Comparison of ENCODE assay signal across 8 cellular contexts in genomic region chr7:94656925-94657731, GRCh38. TPM values are rescaled to one million over a fixed set of nuclear protein-coding genes. Genes with fewer than 3 reads are reported as not detected.
A peak's percentile ranks its signal among the peaks of the same experiment; 100 is the strongest.
DNase-seq lines count a peak whose midpoint lies in the region; ATAC-seq, FAIRE-seq and TF ChIP-seq lines count a peak whose summit lies in the region.

No MANE protein-coding gene starts in this region.

- BruUV-seq in MCF 10A (replicated peaks; lab: Mats Ljungman, UMichigan) (no TSS peak), HepG2 (replicated peaks; lab: Mats Ljungman, UMichigan) (no TSS peak)

- H3K27ac Mint-ChIP-seq in MCF 10A (ENCODE audit: low read depth, unreplicated experiment): no peak overlapping the region

- H2AFZ ChIP-seq in HepG2 (ENCODE audit: low read length): no peak overlapping the region

- WGBS in heart right ventricle, 2 donors: 48 to 49% methylated on average over 36 of the region's 36 CpGs
- WGBS in HepG2 (ENCODE audit: low lambda C conversion rate): 70% methylated on average over 36 of the region's 36 CpGs

- H3K27ac ChIP-seq in heart right ventricle (peak overlapping the region in 1 of 10 donors; percentile 56), HepG2 (ENCODE audit: extremely low read length, insufficient read depth, low read length) (peak overlapping the region; percentile 77)

- peaks cover 4% of the 10 kb centered on the region for H3K36me3 Mint-ChIP-seq in MCF 10A (ENCODE audit: insufficient read depth, unreplicated experiment)

- H3K4me3 ChIP-seq in heart right ventricle (peak overlapping the region; percentile 24 to 89 (median 69)), HepG2 (replicated peaks in 1 of 3; ENCODE audit: insufficient read depth in 1 of 3, low read depth in 2 of 3, low read length in 3 of 3) (peak overlapping the region; percentile 55 to 78 (median 61))

- no peaks in the 10 kb centered on the region for H3K27me3 Mint-ChIP-seq in MCF 10A (ENCODE audit: insufficient read depth, unreplicated experiment)

- intact Hi-C loops in heart right ventricle (cut with DNase I): loop anchor here in 9 of 10 donors (2.0 to 10.0 kb wide), 9 partner anchors 142 to 818 kb away; partner anchors contain the start of gene CASD1 (in 1 of the 9)
- intact Hi-C loops in left ventricle myocardium superior (cut with micrococcal nuclease): no loop called here
- intact Hi-C loops in MCF 10A (cut with micrococcal nuclease): loop anchor here (1.0 to 10.0 kb wide), 12 partner anchors 40 to 820 kb away; partner anchors contain the start of genes CASD1 and PPP1R9A
- intact Hi-C loops in HepG2 (cut with micrococcal nuclease; ENCODE audit: unreplicated experiment): loop anchor here (1.0 to 5.0 kb wide), 4 partner anchors 147 to 545 kb away; partner anchors contain the start of gene PPP1R9A

- TF ChIP-seq POLR2A in HepG2 (IDR thresholded peaks at IDR 0.05; ENCODE audit: insufficient read depth in 1 of 2, low read depth in 2 of 2, low read length in 2 of 2): peak; percentile 55 to 63; a peak in 2 of 4 replicates

- no peak for FAIRE-seq in HepG2 (lab: Jason Lieb, UNC)

- peak in 1 of 8 donors; percentile 11 for ATAC-seq in heart right ventricle
- ATAC-seq in left ventricle myocardium superior: no peak
- no peak; the same call in 2 of the 3 replicates for ATAC-seq in HepG2
- ATAC-seq in stimulated activated naive CD8-positive, alpha-beta T cell treated with anti-CD3 and anti-CD28 coated beads, Interleukin-15, Interleukin-2, amounts not matched to agents 100 U/mL and 50 U/mL, for 24 hours: no peak
- ATAC-seq in GM21737 (IDR thresholded peaks at IDR 0.05; ENCODE audit: unreplicated experiment): no peak

- TF ChIP-seq RAD21 in HepG2 (CRISPR knock-in tag; IDR thresholded peaks at IDR 0.05): no peak

- DNase-seq in heart right ventricle (no peak), left ventricle myocardium superior (no peak), RPMI7951 (ENCODE audit: low read depth) (peak; percentile 56), MCF 10A (ENCODE audit: unreplicated experiment) (peak; percentile 38), HepG2 (ENCODE audit: low spot score) (no peak), NCI-H510A (lab: John Stamatoyannopoulos, UW) (no peak)
- peak; percentile 9 for DNase-seq in stimulated activated naive CD8-positive, alpha-beta T cell treated with anti-CD3 and anti-CD28 coated beads, Interleukin-15, Interleukin-2, amounts not matched to agents 100 U/mL and 50 U/mL, for 24 hours

- POLR2A ChIA-PET in MCF 10A (lab: Yijun Ruan, JAX) (interaction anchor here (0.5 to 5.1 kb wide), 13 partner anchors 12 to 777 kb away, joined by 3 to 35 read pairs (median 4); partner anchors contain the start of genes CASD1 and PON2), HepG2 (lab: Yijun Ruan, JAX) (interaction anchor here (0.8 to 4.4 kb wide), 28 partner anchors 8 to 778 kb away, joined by 3 to 37 read pairs (median 4); partner anchors contain the start of gene PON2)

- TF ChIP-seq EP300 in HepG2 (IDR thresholded peaks at IDR 0.05; ENCODE audit: low read depth in 2 of 2, low read length in 2 of 2) (no peak), HepG2 (CRISPR knock-in tag; IDR thresholded peaks at IDR 0.05; ENCODE audit: borderline replicate concordance) (no peak)

- peaks cover 0 to 30% (median 16%) of the 10 kb centered on the region in 9 donors for H3K4me1 ChIP-seq in heart right ventricle
- H3K4me1 ChIP-seq in HepG2 (ENCODE audit: insufficient read depth, low read length): peaks cover 31% of the 10 kb centered on the region

- H3K27me3 ChIP-seq in heart right ventricle: peaks cover 0 to 51% (median 25%) of the 10 kb centered on the region in 7 donors
- no peaks in the 10 kb centered on the region for H3K27me3 ChIP-seq in HepG2 (ENCODE audit: control insufficient read depth in 1 of 2, insufficient read depth in 2 of 2, low read length in 2 of 2)

- H3K79me2 ChIP-seq in HepG2 (ENCODE audit: insufficient read depth, low read length): peaks cover 86% of the 10 kb centered on the region

- no peaks in the 10 kb centered on the region for H3K9me3 Mint-ChIP-seq in MCF 10A (ENCODE audit: unreplicated experiment)

- CTCF ChIA-PET in MCF 10A (lab: Yijun Ruan, JAX): interaction anchor here (0.6 to 3.5 kb wide), 30 partner anchors 10 to 854 kb away, joined by 3 to 58 read pairs (median 4); no protein-coding TSS in a partner anchor
- CTCF ChIA-PET in HepG2 (lab: Yijun Ruan, JAX; ENCODE audit: low intra/inter-chr PET ratio, low total read pairs): interaction anchor here (1.3 kb wide), 1 partner anchor 208 kb away, joined by 5 read pairs; no protein-coding TSS in a partner anchor

- H3K36me3 ChIP-seq in heart right ventricle (no peaks in the 10 kb centered on the region), HepG2 (replicated peaks in 1 of 2; ENCODE audit: control insufficient read depth in 1 of 2, insufficient read depth in 2 of 2, low read length in 2 of 2) (no peaks in the 10 kb centered on the region)

- peaks cover 2% of the 10 kb centered on the region for H3K4me1 Mint-ChIP-seq in MCF 10A (ENCODE audit: insufficient read depth, unreplicated experiment)

- H3K4me3 Mint-ChIP-seq in MCF 10A (ENCODE audit: unreplicated experiment): peak overlapping the region; percentile 74

- H3K9me3 ChIP-seq in heart right ventricle (peaks cover 0 to 3% (median 0%) of the 10 kb centered on the region in 11 donors), HepG2 (ENCODE audit: low read length) (no peaks in the 10 kb centered on the region)

- peaks cover 29% of the 10 kb centered on the region for H4K20me1 ChIP-seq in HepG2 (ENCODE audit: insufficient read depth, low read length)

- TF ChIP-seq CTCF in heart right ventricle (IDR thresholded peaks at IDR 0.05): no peak
- TF ChIP-seq CTCF in MCF 10A (IDR thresholded peaks at IDR 0.05; ENCODE audit: unreplicated experiment): no peak
- TF ChIP-seq CTCF in HepG2 (CRISPR knock-in tag; IDR thresholded peaks at IDR 0.05): no peak

- in situ Hi-C loops in HepG2 (cut with HindIII; ENCODE audit: extremely low pct_ligation_motif_present, low pct_unique_long_range_greater_than_20kb): no loop called here

- H3K9ac ChIP-seq in HepG2 (ENCODE audit: insufficient read depth, low read depth, low read length): peak overlapping the region; percentile 86

- H3K4me2 ChIP-seq in HepG2 (ENCODE audit: low read depth, low read length): peak overlapping the region; percentile 66

TF ChIP-seq in HepG2, 621 proteins besides CTCF, POLR2A, EP300 and RAD21 (continues in another document):
- peak; percentile 76 for TF ChIP-seq POLR2AphosphoS5 (IDR thresholded peaks at IDR 0.05; ENCODE audit: low read depth, low read length)
- TF ChIP-seq ZSCAN29 (CRISPR knock-in tag; conservative IDR thresholded peaks at IDR 0.05): no peak
- no peak for TF ChIP-seq FOXM1 (CRISPR knock-in tag; IDR thresholded peaks at IDR 0.05)
- TF ChIP-seq SRSF9 (IDR thresholded peaks at IDR 0.05; ENCODE audit: borderline replicate concordance, insufficient read depth, low read depth, low read length, poor library complexity, severe bottlenecking): no peak
- TF ChIP-seq ZNF564 (CRISPR knock-in tag; IDR thresholded peaks at IDR 0.05): peak; percentile 24; the same call in 1 of the 2 replicates
- TF ChIP-seq, protein P1, sequence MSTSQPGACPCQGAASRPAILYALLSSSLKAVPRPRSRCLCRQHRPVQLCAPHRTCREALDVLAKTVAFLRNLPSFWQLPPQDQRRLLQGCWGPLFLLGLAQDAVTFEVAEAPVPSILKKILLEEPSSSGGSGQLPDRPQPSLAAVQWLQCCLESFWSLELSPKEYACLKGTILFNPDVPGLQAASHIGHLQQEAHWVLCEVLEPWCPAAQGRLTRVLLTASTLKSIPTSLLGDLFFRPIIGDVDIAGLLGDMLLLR (CRISPR knock-in tag; IDR thresholded peaks at IDR 0.05): peak; percentile 73; the same call in 1 of the 2 replicates
- TF ChIP-seq ZFAT (CRISPR knock-in tag; conservative IDR thresholded peaks at IDR 0.05): 0 out of 2 replicates have a peak, but pooled peaks have one; percentile 63

RNA-seq across cellular contexts. Expression of gene SGCE, which starts 1.2 kb away (rescaled TPM):
- total RNA-seq in heart right ventricle (10 to 100 TPM; 19.0 to 31.1 (median 21.2) TPM), left ventricle myocardium superior (17.4 TPM), MCF 10A (2022) (39.4 and 48.9 TPM in 2 replicates), HepG2 (2016; rRNA removed; fragmentation: Illumina TruSeq; extraction: Trizol) (31.4 and 52.3 TPM in 2 replicates)
- polyA plus RNA-seq in heart right ventricle (10 to 100 TPM; 11.5 to 16.8 TPM), HepG2 (2011; rRNA removed) (62.6 and 71.1 TPM in 2 replicates)
- total RNA-seq in RPMI7951 (2014; rRNA removed; shearing (Covaris generic)): 164 and 170 TPM in 2 replicates
- total RNA-seq in HepG2 (2016; cell fraction: cytosol; rRNA removed; fragmentation: Illumina TruSeq; extraction: Trizol; ENCODE audit: low read depth): 14.7 and 17.0 TPM in 2 replicates
- total RNA-seq in HepG2 (2016; cell fraction: insoluble cytoplasmic fraction; rRNA removed; fragmentation: Illumina TruSeq; extraction: Trizol): 30.4 and 54.9 TPM in 2 replicates
- total RNA-seq in HepG2 (2016; cell fraction: membrane; rRNA removed; fragmentation: Illumina TruSeq; extraction: Trizol): 16.8 and 20.3 TPM in 2 replicates
- 83.5 and 85.0 TPM in 2 replicates for total RNA-seq in HepG2 (2016; cell fraction: nucleus; rRNA removed; fragmentation: Illumina TruSeq; extraction: Trizol)
- 29.7 and 44.7 TPM in 2 replicates for polyA plus RNA-seq in HepG2 (2011; cell fraction: cytosol; rRNA removed)
- 29.7 and 30.8 TPM in 2 replicates for polyA plus RNA-seq in HepG2 (2011; cell fraction: nucleus; rRNA removed)
- 47.2 and 47.4 TPM in 2 replicates for polyA plus RNA-seq in HepG2 (2012)
- polyA plus RNA-seq in HepG2 (2016; cell fraction: cytosol; fragmentation: Illumina TruSeq; extraction: Trizol; ENCODE audit: low read depth): 5.9 and 6.7 TPM in 2 replicates
- 32.2 and 33.8 TPM in 2 replicates for polyA plus RNA-seq in HepG2 (2016; cell fraction: insoluble cytoplasmic fraction; fragmentation: Illumina TruSeq; extraction: Trizol; ENCODE audit: low read depth)
- 9.8 and 11.5 TPM in 2 replicates for polyA plus RNA-seq in HepG2 (2016; cell fraction: membrane; fragmentation: Illumina TruSeq; extraction: Trizol; ENCODE audit: low read depth)
- polyA plus RNA-seq in HepG2 (2016; cell fraction: nucleus; fragmentation: Illumina TruSeq; extraction: Trizol; ENCODE audit: insufficient read depth, low read depth): 68.6 and 78.9 TPM in 2 replicates
- polyA minus RNA-seq in HepG2 (2011; rRNA and poly(A)+ RNA removed; ENCODE audit: low replicate concordance): 27.3 and 48.1 TPM in 2 replicates
- 21.7 and 23.1 TPM in 2 replicates for polyA minus RNA-seq in HepG2 (2011; cell fraction: cytosol; rRNA and poly(A)+ RNA removed)
- polyA minus RNA-seq in HepG2 (2011; cell fraction: nucleus; rRNA and poly(A)+ RNA removed): 186 and 198 TPM in 2 replicates

Comparison
In these comparisons a context has a peak if more than half of its experiments do, and no peak if none do; other contexts are left out.
1. DNase-seq: peak in RPMI7951 (single experiment), MCF 10A (single experiment) and stimulated activated naive CD8-positive, alpha-beta T cell treated with anti-CD3 and anti-CD28 coated beads, Interleukin-15, Interleukin-2, amounts not matched to agents 100 U/mL and 50 U/mL, for 24 hours (single experiment); none in heart right ventricle (0 of 2), left ventricle myocardium superior (single experiment), HepG2 (single experiment) and NCI-H510A (single experiment).